In the genomic region with DNA sequence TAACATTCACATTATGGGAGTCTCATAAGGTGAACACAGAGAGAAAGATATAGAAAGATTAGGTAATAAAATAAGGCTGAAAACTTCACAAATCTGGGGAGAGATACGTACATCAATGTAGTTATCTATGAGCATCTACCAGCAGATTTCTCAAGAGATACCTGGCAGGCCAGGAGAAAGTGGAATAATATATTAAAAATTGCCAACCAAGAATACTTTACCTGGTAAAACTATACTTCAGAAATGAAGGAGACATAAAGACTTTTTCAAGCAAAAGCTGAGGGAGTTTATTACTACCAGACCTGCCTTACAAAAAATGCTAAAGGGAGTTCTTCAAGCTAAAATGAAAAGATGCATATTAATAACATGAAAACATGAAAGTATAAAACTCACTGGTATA, we compare ENCODE assay signal across 11 cellular contexts.
"Had no signal": no experiment of that assay in that cellular context is flagged by ENCODE, and none has a peak within 500 bp of the region (broad histone marks: within the 10 kb centered on the region; RNA-seq: fewer than 3 reads in every experiment).

No MANE protein-coding gene starts in this region.

- FAIRE-seq: H1, H54 had no signal

- H3K27ac ChIP-seq: GM23248 had no signal

- ATAC-seq: GM23338, HCT116 had no signal

- H3K4me1 ChIP-seq: HAP-1 had no signal

- H3K9me3 ChIP-seq: HAP-1 had no signal

- DNase-seq: GM23248, GOT3, H7, H9, HCEC 1CT, HFFc6 had no signal

- H3K4me3 ChIP-seq: GM23248, GM23338, HAP-1 had no signal

- H3K36me3 ChIP-seq: HAP-1 had no signal
